Comparison of ENCODE assay signal across 8 cellular contexts in genomic region chr3:5006755-5007202, GRCh38. TPM values are rescaled to one million over a fixed set of nuclear protein-coding genes. Genes with fewer than 3 reads are reported as not detected.
DNase-seq lines count a peak whose midpoint lies in the region; ATAC-seq lines count a peak whose summit lies in the region.

No MANE protein-coding gene starts in this region.

- peak; percentile 23 for DNase-seq in NOMO-1 treated with DMSO at 0.1 percent for 48 hours (lab: John Stamatoyannopoulos, UW; ENCODE audit: unreplicated experiment)
- DNase-seq in NOMO-1 (lab: John Stamatoyannopoulos, UW; ENCODE audit: unreplicated experiment in 2 of 2), result no peak
- DNase-seq in activated CD8-positive, alpha-beta memory T cell treated with anti-CD3 and anti-CD28 coated beads for 24 hours, result peak; percentile 83
- peak; percentile 83 for DNase-seq in mesenteric fat pad (ENCODE audit: low spot score)
- no peak for DNase-seq in amygdala (lab: John Stamatoyannopoulos, UW)
- no peak for DNase-seq in NCI-H1694 (lab: John Stamatoyannopoulos, UW)
- no peak for DNase-seq in islet precursor cell

- ATAC-seq in HG03135 (IDR thresholded peaks at IDR 0.05; ENCODE audit: unreplicated experiment), result peak; percentile 61

RNA-seq across cellular contexts. Expression of gene BHLHE40, which starts 27.5 kb away (rescaled TPM):
- 133 TPM for total RNA-seq in mesenteric fat pad

Comparison
In these comparisons a context has a peak if more than half of its experiments do, and no peak if none do; other contexts are left out.
1. DNase-seq: peak in NOMO-1 treated with DMSO at 0.1 percent for 48 hours (single experiment), activated CD8-positive, alpha-beta memory T cell treated with anti-CD3 and anti-CD28 coated beads for 24 hours (single experiment) and mesenteric fat pad (single experiment); none in NOMO-1 (0 of 2), amygdala (0 of 56), NCI-H1694 (single experiment) and islet precursor cell (single experiment).